Comparison of ENCODE assay signal across 1 cellular context in genomic region chr4:40521957-40522356, GRCh38.
TF ChIP-seq lines count a peak whose summit lies in the region.

No MANE protein-coding gene starts in this region.

TF ChIP-seq in GM12878, 131 proteins besides CTCF, POLR2A, EP300 and RAD21 (continued from another document):
- TF ChIP-seq ZBTB4 (CRISPR knock-in tag; IDR thresholded peaks at IDR 0.05) (no peak), ZSCAN29 (IDR thresholded peaks at IDR 0.05) (no peak), ZNF207 (IDR thresholded peaks at IDR 0.05; ENCODE audit: borderline replicate concordance) (no peak), CBFB (IDR thresholded peaks at IDR 0.05; ENCODE audit: low read depth) (no peak), PKNOX1 (IDR thresholded peaks at IDR 0.05) (no peak)
